ENCODE assay signal across 8 cellular contexts in genomic region chr6:15389759-15390723, GRCh38.
A peak's percentile ranks its signal among the peaks of the same experiment; 100 is the strongest.
DNase-seq lines count a peak whose midpoint lies in the region; ATAC-seq and TF ChIP-seq lines count a peak whose summit lies in the region.

No MANE protein-coding gene starts in this region.

- no peak overlapping the region for H3K9ac ChIP-seq in endodermal cell (ENCODE audit: extremely low read depth, low read length, poor library complexity, severe bottlenecking)

- 65 to 71% methylated on average over 13 to 14 of the region's 14 CpGs for WGBS in endodermal cell (ENCODE audit: insufficient coverage in 1 of 2, insufficient read length in 1 of 2), 2 experiments

- peaks cover 11% of the 10 kb centered on the region for H3K36me3 Mint-ChIP-seq in CD4-positive, CD25-positive, alpha-beta regulatory T cell
- H3K36me3 Mint-ChIP-seq in endodermal cell (ENCODE audit: low read depth) = peaks cover 16% of the 10 kb centered on the region

- no peaks in the 10 kb centered on the region for H3K27me3 ChIP-seq in CD4-positive, CD25-positive, alpha-beta regulatory T cell (ENCODE audit: control insufficient read depth, insufficient read depth, low read length)
- H3K27me3 ChIP-seq in Panc1 (ENCODE audit: control insufficient read depth, insufficient read depth, low read length) (no peaks in the 10 kb centered on the region), endodermal cell (ENCODE audit: control insufficient read depth, insufficient read depth, low read length, poor library complexity, severe bottlenecking) (no peaks in the 10 kb centered on the region)

- POLR2A ChIA-PET in Panc1 (lab: Charles Lee) = no interaction called here

- TF ChIP-seq CTCF in Panc1 (IDR thresholded peaks at IDR 0.05) = peak; percentile 78
- TF ChIP-seq CTCF in endodermal cell (conservative IDR thresholded peaks at IDR 0.05) = peak; percentile 84

- intact Hi-C loops in Panc1 (cut with micrococcal nuclease; ENCODE audit: unreplicated experiment) = no loop called here

- in situ Hi-C loops in Panc1 (cut with HindIII; ENCODE audit: low pct_unique_long_range_greater_than_20kb, low sequenced_read_pairs) = no loop called here

- no peak overlapping the region for H3K27ac ChIP-seq in CD4-positive, CD25-positive, alpha-beta regulatory T cell (ENCODE audit: insufficient read depth, low read length, poor library complexity, severe bottlenecking)
- no peak overlapping the region for H3K27ac ChIP-seq in Panc1 (ENCODE audit: low read length)
- no peak overlapping the region for H3K27ac ChIP-seq in endodermal cell (ENCODE audit: low read depth, low read length)

- peaks cover 4% of the 10 kb centered on the region for H3K4me1 ChIP-seq in CD4-positive, CD25-positive, alpha-beta regulatory T cell (ENCODE audit: control insufficient read depth, insufficient read depth, low read length, poor library complexity, severe bottlenecking)
- H3K4me1 ChIP-seq in Panc1 (ENCODE audit: control insufficient read depth, insufficient read depth, low read length) (no peaks in the 10 kb centered on the region), endodermal cell (ENCODE audit: control insufficient read depth, insufficient read depth, low read length) (peaks cover 20% of the 10 kb centered on the region)

- peak overlapping the region in 2 of 3 donors; percentile 42 for H3K27ac Mint-ChIP-seq in CD4-positive, CD25-positive, alpha-beta regulatory T cell
- peak overlapping the region; percentile 1 for H3K27ac Mint-ChIP-seq in endodermal cell

- no peaks in the 10 kb centered on the region for H3K27me3 Mint-ChIP-seq in CD4-positive, CD25-positive, alpha-beta regulatory T cell
- H3K27me3 Mint-ChIP-seq in endodermal cell (ENCODE audit: insufficient read depth) = no peaks in the 10 kb centered on the region

- no peak for DNase-seq in CD4-positive, CD25-positive, alpha-beta regulatory T cell
- DNase-seq in Panc1 (ENCODE audit: low read depth, low spot score) = peak; percentile 17
- DNase-seq in endodermal cell = peak; percentile 77
- peak; percentile 60 for DNase-seq in myocyte (ENCODE audit: low read depth)
- no peak for DNase-seq in NCI-H345 treated with DMSO at 0.1 percent for 48 hours (lab: John Stamatoyannopoulos, UW; ENCODE audit: unreplicated experiment)

- CTCF ChIA-PET in Panc1 (lab: Charles Lee) = no interaction called here

- H3K4me1 Mint-ChIP-seq in CD4-positive, CD25-positive, alpha-beta regulatory T cell = peaks cover 37 to 64% (median 46%) of the 10 kb centered on the region in 4 donors
- peaks cover 63% of the 10 kb centered on the region for H3K4me1 Mint-ChIP-seq in endodermal cell

- no peaks in the 10 kb centered on the region for H3K36me3 ChIP-seq in CD4-positive, CD25-positive, alpha-beta regulatory T cell (ENCODE audit: control insufficient read depth, insufficient read depth, low read length)
- H3K36me3 ChIP-seq in Panc1 (ENCODE audit: control insufficient read depth, insufficient read depth, low read length) = no peaks in the 10 kb centered on the region
- peaks cover 5% of the 10 kb centered on the region for H3K36me3 ChIP-seq in endodermal cell (ENCODE audit: control insufficient read depth, insufficient read depth, low read length)

- H3K9me3 ChIP-seq in CD4-positive, CD25-positive, alpha-beta regulatory T cell (ENCODE audit: control insufficient read depth in 2 of 2, low read length in 2 of 2) = no peaks in the 10 kb centered on the region
- H3K9me3 ChIP-seq in Panc1 (ENCODE audit: control insufficient read depth, insufficient read depth, low read depth, low read length) = no peaks in the 10 kb centered on the region
- peaks cover 13% of the 10 kb centered on the region for H3K9me3 ChIP-seq in endodermal cell (ENCODE audit: control insufficient read depth, low read length)

- no peak overlapping the region for H3K4me3 Mint-ChIP-seq in CD4-positive, CD25-positive, alpha-beta regulatory T cell
- no peak overlapping the region for H3K4me3 Mint-ChIP-seq in endodermal cell

- no peak for ATAC-seq in CD4-positive, CD25-positive, alpha-beta regulatory T cell (ENCODE audit: low read depth in 2 of 2)
- peak; percentile 42 for ATAC-seq in GM21737 (IDR thresholded peaks at IDR 0.05; ENCODE audit: unreplicated experiment)
- peak; percentile 70 for ATAC-seq in Panc1
- no peak for ATAC-seq in HG02642 (IDR thresholded peaks at IDR 0.05; ENCODE audit: poor library complexity, unreplicated experiment)
- ATAC-seq in HG02623 (IDR thresholded peaks at IDR 0.05; ENCODE audit: unreplicated experiment) = no peak

- H3K4me3 ChIP-seq in CD4-positive, CD25-positive, alpha-beta regulatory T cell (ENCODE audit: low read depth, low read length) = no peak overlapping the region
- H3K4me3 ChIP-seq in Panc1 (ENCODE audit: low read depth in 2 of 2, low read length in 2 of 2) (no peak overlapping the region), endodermal cell (ENCODE audit: low read length) (no peak overlapping the region)

- no peaks in the 10 kb centered on the region for H3K9me3 Mint-ChIP-seq in CD4-positive, CD25-positive, alpha-beta regulatory T cell
- H3K9me3 Mint-ChIP-seq in endodermal cell = no peaks in the 10 kb centered on the region

- BruUV-seq in Panc1 (replicated peaks; lab: Mats Ljungman, UMichigan) = no TSS peak

Comparison
In these comparisons a context has a peak if more than half of its experiments do, and no peak if none do; other contexts are left out.
1. ATAC-seq: peak in GM21737 (single experiment) and Panc1 (single experiment); none in CD4-positive, CD25-positive, alpha-beta regulatory T cell (0 of 2), HG02642 (single experiment) and HG02623 (single experiment).
2. DNase-seq: peak in Panc1 (single experiment), endodermal cell (single experiment) and myocyte (single experiment); none in CD4-positive, CD25-positive, alpha-beta regulatory T cell (0 of 3) and NCI-H345 treated with DMSO at 0.1 percent for 48 hours (single experiment).